2 cellular contexts compared by ENCODE assay signal in the genomic region with DNA sequence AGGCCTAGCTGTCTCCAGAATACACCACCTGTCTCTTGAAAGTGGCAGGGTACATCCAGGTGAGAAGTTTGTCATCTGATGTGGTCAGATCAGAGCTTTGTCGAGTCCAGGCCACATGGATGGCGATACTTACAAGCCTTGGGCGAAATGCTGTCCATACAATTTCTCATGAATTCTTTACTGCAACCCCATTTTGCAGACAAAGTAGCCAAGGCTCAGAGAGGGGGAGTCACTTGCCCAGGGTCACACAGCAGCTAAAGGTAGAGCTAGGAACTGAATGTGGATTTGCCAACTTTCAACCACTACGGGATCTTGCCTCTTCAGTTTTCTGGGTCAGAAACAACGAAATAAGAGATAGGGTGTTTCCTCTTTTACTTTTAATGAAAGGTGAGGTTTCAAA.
A peak's percentile ranks its signal among the peaks of the same experiment; 100 is the strongest.
TF ChIP-seq lines count a peak whose summit lies in the region.

No MANE protein-coding gene starts in this region.

TF ChIP-seq in HEK293, 187 proteins besides CTCF, POLR2A, EP300 and RAD21 (continued from another document):
- TF ChIP-seq ZNF324 (tag by site-specific recombination; IDR thresholded peaks at IDR 0.05) (no peak), ZNF266 (tag by site-specific recombination; IDR thresholded peaks at IDR 0.05; ENCODE audit: low read depth) (no peak), ZNF221 (tag by site-specific recombination; IDR thresholded peaks at IDR 0.05; ENCODE audit: borderline replicate concordance) (no peak), ZNF768 (tag by site-specific recombination; IDR thresholded peaks at IDR 0.05) (peak; percentile 86), ZNF19 (tag by site-specific recombination; IDR thresholded peaks at IDR 0.05; ENCODE audit: low read depth) (no peak)

TF ChIP-seq in K562, 482 proteins besides CTCF, POLR2A, EP300 and RAD21 (continued from another document and continues in another):
- TF ChIP-seq RUNX1 (IDR thresholded peaks at IDR 0.05; ENCODE audit: low read depth): no peak
- peak; percentile 84 for TF ChIP-seq ZFP36 (IDR thresholded peaks at IDR 0.05; ENCODE audit: low read depth, low read length, partially characterized antibody)
- TF ChIP-seq, protein P1, sequence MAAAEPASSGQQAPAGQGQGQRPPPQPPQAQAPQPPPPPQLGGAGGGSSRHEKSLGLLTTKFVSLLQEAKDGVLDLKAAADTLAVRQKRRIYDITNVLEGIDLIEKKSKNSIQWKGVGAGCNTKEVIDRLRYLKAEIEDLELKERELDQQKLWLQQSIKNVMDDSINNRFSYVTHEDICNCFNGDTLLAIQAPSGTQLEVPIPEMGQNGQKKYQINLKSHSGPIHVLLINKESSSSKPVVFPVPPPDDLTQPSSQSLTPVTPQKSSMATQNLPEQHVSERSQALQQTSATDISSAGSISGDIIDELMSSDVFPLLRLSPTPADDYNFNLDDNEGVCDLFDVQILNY (CRISPR knock-in tag; IDR thresholded peaks at IDR 0.05): no peak
- TF ChIP-seq, protein P2, sequence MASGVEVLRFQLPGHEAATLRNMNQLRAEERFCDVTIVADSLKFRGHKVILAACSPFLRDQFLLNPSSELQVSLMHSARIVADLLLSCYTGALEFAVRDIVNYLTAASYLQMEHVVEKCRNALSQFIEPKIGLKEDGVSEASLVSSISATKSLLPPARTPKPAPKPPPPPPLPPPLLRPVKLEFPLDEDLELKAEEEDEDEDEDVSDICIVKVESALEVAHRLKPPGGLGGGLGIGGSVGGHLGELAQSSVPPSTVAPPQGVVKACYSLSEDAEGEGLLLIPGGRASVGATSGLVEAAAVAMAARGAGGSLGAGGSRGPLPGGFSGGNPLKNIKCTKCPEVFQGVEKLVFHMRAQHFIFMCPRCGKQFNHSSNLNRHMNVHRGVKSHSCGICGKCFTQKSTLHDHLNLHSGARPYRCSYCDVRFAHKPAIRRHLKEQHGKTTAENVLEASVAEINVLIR (CRISPR knock-in tag; IDR thresholded peaks at IDR 0.05): no peak
- no peak for TF ChIP-seq SMAD2 (IDR thresholded peaks at IDR 0.05; ENCODE audit: low read depth, low read length)
- TF ChIP-seq SREBF1 (IDR thresholded peaks at IDR 0.05; ENCODE audit: borderline replicate concordance, low read depth, low read length): no peak
- TF ChIP-seq, protein P3, sequence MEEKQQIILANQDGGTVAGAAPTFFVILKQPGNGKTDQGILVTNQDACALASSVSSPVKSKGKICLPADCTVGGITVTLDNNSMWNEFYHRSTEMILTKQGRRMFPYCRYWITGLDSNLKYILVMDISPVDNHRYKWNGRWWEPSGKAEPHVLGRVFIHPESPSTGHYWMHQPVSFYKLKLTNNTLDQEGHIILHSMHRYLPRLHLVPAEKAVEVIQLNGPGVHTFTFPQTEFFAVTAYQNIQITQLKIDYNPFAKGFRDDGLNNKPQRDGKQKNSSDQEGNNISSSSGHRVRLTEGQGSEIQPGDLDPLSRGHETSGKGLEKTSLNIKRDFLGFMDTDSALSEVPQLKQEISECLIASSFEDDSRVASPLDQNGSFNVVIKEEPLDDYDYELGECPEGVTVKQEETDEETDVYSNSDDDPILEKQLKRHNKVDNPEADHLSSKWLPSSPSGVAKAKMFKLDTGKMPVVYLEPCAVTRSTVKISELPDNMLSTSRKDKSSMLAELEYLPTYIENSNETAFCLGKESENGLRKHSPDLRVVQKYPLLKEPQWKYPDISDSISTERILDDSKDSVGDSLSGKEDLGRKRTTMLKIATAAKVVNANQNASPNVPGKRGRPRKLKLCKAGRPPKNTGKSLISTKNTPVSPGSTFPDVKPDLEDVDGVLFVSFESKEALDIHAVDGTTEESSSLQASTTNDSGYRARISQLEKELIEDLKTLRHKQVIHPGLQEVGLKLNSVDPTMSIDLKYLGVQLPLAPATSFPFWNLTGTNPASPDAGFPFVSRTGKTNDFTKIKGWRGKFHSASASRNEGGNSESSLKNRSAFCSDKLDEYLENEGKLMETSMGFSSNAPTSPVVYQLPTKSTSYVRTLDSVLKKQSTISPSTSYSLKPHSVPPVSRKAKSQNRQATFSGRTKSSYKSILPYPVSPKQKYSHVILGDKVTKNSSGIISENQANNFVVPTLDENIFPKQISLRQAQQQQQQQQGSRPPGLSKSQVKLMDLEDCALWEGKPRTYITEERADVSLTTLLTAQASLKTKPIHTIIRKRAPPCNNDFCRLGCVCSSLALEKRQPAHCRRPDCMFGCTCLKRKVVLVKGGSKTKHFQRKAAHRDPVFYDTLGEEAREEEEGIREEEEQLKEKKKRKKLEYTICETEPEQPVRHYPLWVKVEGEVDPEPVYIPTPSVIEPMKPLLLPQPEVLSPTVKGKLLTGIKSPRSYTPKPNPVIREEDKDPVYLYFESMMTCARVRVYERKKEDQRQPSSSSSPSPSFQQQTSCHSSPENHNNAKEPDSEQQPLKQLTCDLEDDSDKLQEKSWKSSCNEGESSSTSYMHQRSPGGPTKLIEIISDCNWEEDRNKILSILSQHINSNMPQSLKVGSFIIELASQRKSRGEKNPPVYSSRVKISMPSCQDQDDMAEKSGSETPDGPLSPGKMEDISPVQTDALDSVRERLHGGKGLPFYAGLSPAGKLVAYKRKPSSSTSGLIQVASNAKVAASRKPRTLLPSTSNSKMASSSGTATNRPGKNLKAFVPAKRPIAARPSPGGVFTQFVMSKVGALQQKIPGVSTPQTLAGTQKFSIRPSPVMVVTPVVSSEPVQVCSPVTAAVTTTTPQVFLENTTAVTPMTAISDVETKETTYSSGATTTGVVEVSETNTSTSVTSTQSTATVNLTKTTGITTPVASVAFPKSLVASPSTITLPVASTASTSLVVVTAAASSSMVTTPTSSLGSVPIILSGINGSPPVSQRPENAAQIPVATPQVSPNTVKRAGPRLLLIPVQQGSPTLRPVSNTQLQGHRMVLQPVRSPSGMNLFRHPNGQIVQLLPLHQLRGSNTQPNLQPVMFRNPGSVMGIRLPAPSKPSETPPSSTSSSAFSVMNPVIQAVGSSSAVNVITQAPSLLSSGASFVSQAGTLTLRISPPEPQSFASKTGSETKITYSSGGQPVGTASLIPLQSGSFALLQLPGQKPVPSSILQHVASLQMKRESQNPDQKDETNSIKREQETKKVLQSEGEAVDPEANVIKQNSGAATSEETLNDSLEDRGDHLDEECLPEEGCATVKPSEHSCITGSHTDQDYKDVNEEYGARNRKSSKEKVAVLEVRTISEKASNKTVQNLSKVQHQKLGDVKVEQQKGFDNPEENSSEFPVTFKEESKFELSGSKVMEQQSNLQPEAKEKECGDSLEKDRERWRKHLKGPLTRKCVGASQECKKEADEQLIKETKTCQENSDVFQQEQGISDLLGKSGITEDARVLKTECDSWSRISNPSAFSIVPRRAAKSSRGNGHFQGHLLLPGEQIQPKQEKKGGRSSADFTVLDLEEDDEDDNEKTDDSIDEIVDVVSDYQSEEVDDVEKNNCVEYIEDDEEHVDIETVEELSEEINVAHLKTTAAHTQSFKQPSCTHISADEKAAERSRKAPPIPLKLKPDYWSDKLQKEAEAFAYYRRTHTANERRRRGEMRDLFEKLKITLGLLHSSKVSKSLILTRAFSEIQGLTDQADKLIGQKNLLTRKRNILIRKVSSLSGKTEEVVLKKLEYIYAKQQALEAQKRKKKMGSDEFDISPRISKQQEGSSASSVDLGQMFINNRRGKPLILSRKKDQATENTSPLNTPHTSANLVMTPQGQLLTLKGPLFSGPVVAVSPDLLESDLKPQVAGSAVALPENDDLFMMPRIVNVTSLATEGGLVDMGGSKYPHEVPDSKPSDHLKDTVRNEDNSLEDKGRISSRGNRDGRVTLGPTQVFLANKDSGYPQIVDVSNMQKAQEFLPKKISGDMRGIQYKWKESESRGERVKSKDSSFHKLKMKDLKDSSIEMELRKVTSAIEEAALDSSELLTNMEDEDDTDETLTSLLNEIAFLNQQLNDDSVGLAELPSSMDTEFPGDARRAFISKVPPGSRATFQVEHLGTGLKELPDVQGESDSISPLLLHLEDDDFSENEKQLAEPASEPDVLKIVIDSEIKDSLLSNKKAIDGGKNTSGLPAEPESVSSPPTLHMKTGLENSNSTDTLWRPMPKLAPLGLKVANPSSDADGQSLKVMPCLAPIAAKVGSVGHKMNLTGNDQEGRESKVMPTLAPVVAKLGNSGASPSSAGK (IDR thresholded peaks at IDR 0.05): no peak
- TF ChIP-seq, protein P4, sequence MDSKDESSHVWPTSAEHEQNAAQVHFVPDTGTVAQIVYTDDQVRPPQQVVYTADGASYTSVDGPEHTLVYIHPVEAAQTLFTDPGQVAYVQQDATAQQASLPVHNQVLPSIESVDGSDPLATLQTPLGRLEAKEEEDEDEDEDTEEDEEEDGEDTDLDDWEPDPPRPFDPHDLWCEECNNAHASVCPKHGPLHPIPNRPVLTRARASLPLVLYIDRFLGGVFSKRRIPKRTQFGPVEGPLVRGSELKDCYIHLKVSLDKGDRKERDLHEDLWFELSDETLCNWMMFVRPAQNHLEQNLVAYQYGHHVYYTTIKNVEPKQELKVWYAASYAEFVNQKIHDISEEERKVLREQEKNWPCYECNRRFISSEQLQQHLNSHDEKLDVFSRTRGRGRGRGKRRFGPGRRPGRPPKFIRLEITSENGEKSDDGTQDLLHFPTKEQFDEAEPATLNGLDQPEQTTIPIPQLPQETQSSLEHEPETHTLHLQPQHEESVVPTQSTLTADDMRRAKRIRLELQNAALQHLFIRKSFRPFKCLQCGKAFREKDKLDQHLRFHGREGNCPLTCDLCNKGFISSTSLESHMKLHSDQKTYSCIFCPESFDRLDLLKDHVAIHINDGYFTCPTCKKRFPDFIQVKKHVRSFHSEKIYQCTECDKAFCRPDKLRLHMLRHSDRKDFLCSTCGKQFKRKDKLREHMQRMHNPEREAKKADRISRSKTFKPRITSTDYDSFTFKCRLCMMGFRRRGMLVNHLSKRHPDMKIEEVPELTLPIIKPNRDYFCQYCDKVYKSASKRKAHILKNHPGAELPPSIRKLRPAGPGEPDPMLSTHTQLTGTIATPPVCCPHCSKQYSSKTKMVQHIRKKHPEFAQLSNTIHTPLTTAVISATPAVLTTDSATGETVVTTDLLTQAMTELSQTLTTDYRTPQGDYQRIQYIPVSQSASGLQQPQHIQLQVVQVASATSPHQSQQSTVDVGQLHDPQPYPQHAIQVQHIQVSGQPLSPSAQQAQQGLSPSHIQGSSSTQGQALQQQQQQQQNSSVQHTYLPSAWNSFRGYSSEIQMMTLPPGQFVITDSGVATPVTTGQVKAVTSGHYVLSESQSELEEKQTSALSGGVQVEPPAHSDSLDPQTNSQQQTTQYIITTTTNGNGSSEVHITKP (IDR thresholded peaks at IDR 0.05; ENCODE audit: partially characterized antibody): no peak
- TF ChIP-seq, protein P5, sequence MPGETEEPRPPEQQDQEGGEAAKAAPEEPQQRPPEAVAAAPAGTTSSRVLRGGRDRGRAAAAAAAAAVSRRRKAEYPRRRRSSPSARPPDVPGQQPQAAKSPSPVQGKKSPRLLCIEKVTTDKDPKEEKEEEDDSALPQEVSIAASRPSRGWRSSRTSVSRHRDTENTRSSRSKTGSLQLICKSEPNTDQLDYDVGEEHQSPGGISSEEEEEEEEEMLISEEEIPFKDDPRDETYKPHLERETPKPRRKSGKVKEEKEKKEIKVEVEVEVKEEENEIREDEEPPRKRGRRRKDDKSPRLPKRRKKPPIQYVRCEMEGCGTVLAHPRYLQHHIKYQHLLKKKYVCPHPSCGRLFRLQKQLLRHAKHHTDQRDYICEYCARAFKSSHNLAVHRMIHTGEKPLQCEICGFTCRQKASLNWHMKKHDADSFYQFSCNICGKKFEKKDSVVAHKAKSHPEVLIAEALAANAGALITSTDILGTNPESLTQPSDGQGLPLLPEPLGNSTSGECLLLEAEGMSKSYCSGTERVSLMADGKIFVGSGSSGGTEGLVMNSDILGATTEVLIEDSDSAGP (CRISPR knock-in tag; IDR thresholded peaks at IDR 0.05): no peak
- no peak for TF ChIP-seq ZNF217 (CRISPR knock-in tag; IDR thresholded peaks at IDR 0.05)
- TF ChIP-seq SIN3A (IDR thresholded peaks at IDR 0.05; ENCODE audit: borderline replicate concordance in 2 of 2, control insufficient read depth in 1 of 2, low read depth in 2 of 2, low read length in 2 of 2): no peak
- 0 out of 2 replicates have a peak, but pooled peaks have one; percentile 20 for TF ChIP-seq ADNP (tag; IDR thresholded peaks at IDR 0.05)
- TF ChIP-seq, protein P6, sequence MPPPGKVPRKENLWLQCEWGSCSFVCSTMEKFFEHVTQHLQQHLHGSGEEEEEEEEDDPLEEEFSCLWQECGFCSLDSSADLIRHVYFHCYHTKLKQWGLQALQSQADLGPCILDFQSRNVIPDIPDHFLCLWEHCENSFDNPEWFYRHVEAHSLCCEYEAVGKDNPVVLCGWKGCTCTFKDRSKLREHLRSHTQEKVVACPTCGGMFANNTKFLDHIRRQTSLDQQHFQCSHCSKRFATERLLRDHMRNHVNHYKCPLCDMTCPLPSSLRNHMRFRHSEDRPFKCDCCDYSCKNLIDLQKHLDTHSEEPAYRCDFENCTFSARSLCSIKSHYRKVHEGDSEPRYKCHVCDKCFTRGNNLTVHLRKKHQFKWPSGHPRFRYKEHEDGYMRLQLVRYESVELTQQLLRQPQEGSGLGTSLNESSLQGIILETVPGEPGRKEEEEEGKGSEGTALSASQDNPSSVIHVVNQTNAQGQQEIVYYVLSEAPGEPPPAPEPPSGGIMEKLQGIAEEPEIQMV (tag; conservative IDR thresholded peaks at IDR 0.05; ENCODE audit: low read depth): no peak
- no peak for TF ChIP-seq THRAP3 (IDR thresholded peaks at IDR 0.05; ENCODE audit: borderline replicate concordance)
- TF ChIP-seq RCOR1 (IDR thresholded peaks at IDR 0.05; ENCODE audit: borderline replicate concordance in 1 of 2, low read depth in 2 of 2, low read length in 2 of 2): 0 out of 4 replicates have a peak, but pooled peaks of 1 of the 2 experiments have one; percentile 39
- TF ChIP-seq KDM1A (IDR thresholded peaks at IDR 0.05): peak; percentile 19 to 50; a peak in 1 of 4 replicates
- no peak for TF ChIP-seq ZNF79 (CRISPR knock-in tag; IDR thresholded peaks at IDR 0.05; ENCODE audit: low read depth)
- TF ChIP-seq, protein P7, sequence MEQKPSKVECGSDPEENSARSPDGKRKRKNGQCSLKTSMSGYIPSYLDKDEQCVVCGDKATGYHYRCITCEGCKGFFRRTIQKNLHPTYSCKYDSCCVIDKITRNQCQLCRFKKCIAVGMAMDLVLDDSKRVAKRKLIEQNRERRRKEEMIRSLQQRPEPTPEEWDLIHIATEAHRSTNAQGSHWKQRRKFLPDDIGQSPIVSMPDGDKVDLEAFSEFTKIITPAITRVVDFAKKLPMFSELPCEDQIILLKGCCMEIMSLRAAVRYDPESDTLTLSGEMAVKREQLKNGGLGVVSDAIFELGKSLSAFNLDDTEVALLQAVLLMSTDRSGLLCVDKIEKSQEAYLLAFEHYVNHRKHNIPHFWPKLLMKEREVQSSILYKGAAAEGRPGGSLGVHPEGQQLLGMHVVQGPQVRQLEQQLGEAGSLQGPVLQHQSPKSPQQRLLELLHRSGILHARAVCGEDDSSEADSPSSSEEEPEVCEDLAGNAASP (IDR thresholded peaks at IDR 0.05): no peak
- no peak for TF ChIP-seq GTF2E2 (tag; IDR thresholded peaks at IDR 0.05)
- TF ChIP-seq, protein P8, sequence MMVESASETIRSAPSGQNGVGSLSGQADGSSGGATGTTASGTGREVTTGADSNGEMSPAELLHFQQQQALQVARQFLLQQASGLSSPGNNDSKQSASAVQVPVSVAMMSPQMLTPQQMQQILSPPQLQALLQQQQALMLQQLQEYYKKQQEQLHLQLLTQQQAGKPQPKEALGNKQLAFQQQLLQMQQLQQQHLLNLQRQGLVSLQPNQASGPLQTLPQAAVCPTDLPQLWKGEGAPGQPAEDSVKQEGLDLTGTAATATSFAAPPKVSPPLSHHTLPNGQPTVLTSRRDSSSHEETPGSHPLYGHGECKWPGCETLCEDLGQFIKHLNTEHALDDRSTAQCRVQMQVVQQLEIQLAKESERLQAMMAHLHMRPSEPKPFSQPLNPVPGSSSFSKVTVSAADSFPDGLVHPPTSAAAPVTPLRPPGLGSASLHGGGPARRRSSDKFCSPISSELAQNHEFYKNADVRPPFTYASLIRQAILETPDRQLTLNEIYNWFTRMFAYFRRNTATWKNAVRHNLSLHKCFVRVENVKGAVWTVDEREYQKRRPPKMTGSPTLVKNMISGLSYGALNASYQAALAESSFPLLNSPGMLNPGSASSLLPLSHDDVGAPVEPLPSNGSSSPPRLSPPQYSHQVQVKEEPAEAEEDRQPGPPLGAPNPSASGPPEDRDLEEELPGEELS (CRISPR knock-in tag; IDR thresholded peaks at IDR 0.05; ENCODE audit: borderline replicate concordance): no peak
- TF ChIP-seq ZKSCAN1 (IDR thresholded peaks at IDR 0.05; ENCODE audit: low read depth, low read length): no peak
- no peak for TF ChIP-seq SAFB2 (IDR thresholded peaks at IDR 0.05; ENCODE audit: borderline replicate concordance, low read depth, low read length, severe bottlenecking)
- no peak for TF ChIP-seq PTRF (tag; IDR thresholded peaks at IDR 0.05)
- peak; percentile 92 for TF ChIP-seq RBM25 (IDR thresholded peaks at IDR 0.05; ENCODE audit: low read depth, low read length, severe bottlenecking)
